In the genomic region with DNA sequence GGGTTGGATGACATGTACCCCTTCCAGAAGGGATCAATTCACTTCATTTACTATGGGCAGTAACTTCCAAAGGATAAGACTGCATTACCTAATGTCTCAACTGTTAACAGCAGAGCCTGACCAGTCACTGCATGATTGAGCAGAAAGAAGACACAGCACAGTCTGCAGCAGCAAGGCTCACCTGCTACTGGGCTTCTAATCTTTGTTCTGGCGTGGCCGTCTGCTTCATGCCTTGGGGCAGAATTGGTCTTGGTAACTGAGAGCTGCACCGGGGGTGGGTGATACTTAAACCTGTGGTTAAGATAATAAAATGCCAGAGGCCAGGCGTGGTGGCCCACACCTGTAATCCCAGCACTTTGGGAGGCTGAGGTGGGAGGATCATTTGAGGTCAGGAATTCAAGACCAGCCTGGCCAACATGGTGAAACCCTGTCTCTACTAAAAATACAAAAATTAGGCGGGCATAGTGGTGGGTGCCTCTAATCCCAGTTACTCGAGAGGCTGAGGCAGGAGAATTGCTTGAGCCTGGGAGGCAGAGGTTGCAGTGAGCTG, we compare ENCODE assay signal across 3 cellular contexts. TPM values are rescaled to one million over a fixed set of nuclear protein-coding genes. Genes with fewer than 3 reads are reported as not detected.
"Had no signal": no experiment of that assay in that cellular context is flagged by ENCODE, and none has a peak within 500 bp of the region (broad histone marks: within the 10 kb centered on the region; RNA-seq: fewer than 3 reads in every experiment).

No MANE protein-coding gene starts in this region.

RNA-seq across cellular contexts. Expression of gene MMRN2, which starts 23.2 kb away (rescaled TPM):
- total RNA-seq: natural killer cell treated with Interleukin-12 subunit alpha and Interleukin-12 subunit beta and Interleukin-15 and Interleukin-18, amount 100 ng/mL, for 72 hours had no signal

RNA-seq across cellular contexts. Expression of gene SNCG, which starts 24.2 kb away (rescaled TPM):
- total RNA-seq: natural killer cell treated with Interleukin-12 subunit alpha and Interleukin-12 subunit beta and Interleukin-15 and Interleukin-18, amount 100 ng/mL, for 72 hours had no signal

RNA-seq across cellular contexts. Expression of gene ADIRF, which starts 34.0 kb away (rescaled TPM):
- total RNA-seq: hepatocyte; mesothelial cell of epicardium; natural killer cell treated with Interleukin-12 subunit alpha and Interleukin-12 subunit beta and Interleukin-15 and Interleukin-18, amount 100 ng/mL, for 72 hours had no signal
- polyA plus RNA-seq: hepatocyte had no signal
